ENCODE assay signal across 33 cellular contexts in the genomic region with DNA sequence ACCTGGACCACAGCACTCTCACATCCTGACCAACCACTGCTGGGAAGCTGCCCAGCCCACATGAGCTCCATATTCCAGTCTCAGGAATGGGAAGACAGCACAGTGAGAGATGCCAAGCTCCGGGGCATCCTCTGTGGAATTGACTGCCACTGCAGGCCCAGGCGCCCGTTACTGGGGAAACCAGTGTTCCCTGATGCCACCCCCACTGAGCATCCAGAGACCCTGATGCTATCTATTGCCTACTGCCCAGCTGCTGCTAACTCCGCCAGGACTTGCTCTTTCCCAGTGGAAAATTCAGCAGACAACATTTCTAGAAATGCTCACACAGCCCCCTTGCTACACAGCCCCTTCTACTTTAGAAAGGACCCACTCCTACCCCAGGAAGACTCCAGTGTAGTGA. TPM values are rescaled to one million over a fixed set of nuclear protein-coding genes. Genes with fewer than 3 reads are reported as not detected.
"Had no signal": no experiment of that assay in that cellular context is flagged by ENCODE, and none has a peak within 500 bp of the region (broad histone marks: within the 10 kb centered on the region; RNA-seq: fewer than 3 reads in every experiment).

No MANE protein-coding gene starts in this region.

- H3K4me3 ChIP-seq: body of pancreas, esophagus squamous epithelium, gastroesophageal sphincter, heart right ventricle had no signal

- H3K4me1 Mint-ChIP-seq: activated CD4-positive, alpha-beta T cell treated with anti-CD3 and anti-CD28 coated beads for 36 hours; activated naive CD4-positive, alpha-beta T cell treated with anti-CD3 and anti-CD28 coated beads, Interleukin-2, amount 10 ng/mL, durations not matched to agents 7 days and 5 days; T-helper 17 cell had no signal

- H3K27ac Mint-ChIP-seq: activated CD4-positive, alpha-beta memory T cell treated with anti-CD3 and anti-CD28 coated beads for 36 hours; activated CD4-positive, alpha-beta T cell treated with anti-CD3 and anti-CD28 coated beads for 36 hours; activated CD4-positive, alpha-beta T cell treated with anti-CD3 and anti-CD28 coated beads, Interleukin-2, amount 10 ng/mL, durations not matched to agents 24 days and 14 days; activated CD8-positive, alpha-beta memory T cell treated with anti-CD3 and anti-CD28 coated beads, Interleukin-2, amount 10 ng/mL, durations not matched to agents 7 days and 5 days; activated CD8-positive, alpha-beta T cell treated with anti-CD3 and anti-CD28 coated beads, Interleukin-2, amount 10 ng/mL, durations not matched to agents 7 days and 5 days; activated naive CD4-positive, alpha-beta T cell treated with anti-CD3 and anti-CD28 coated beads, Interleukin-2, amount 10 ng/mL, durations not matched to agents 7 days and 5 days; activated naive CD4-positive, alpha-beta T cell treated with anti-CD3 and anti-CD28 coated beads, Interleukin-2, amount 50 U/mL, for 72 hours; activated naive CD8-positive, alpha-beta T cell treated with anti-CD3 and anti-CD28 coated beads, Interleukin-2, amount 10 ng/mL, durations not matched to agents 7 days and 5 days; activated T-cell treated with anti-CD3 and anti-CD28 coated beads, Interleukin-2, amount 50 U/mL, for 72 hours; effector memory CD8-positive, alpha-beta T cell; T-helper 17 cell; T-helper 2 cell treated with Interferon-gamma antibody and Interleukin-4, amounts not matched to agents 5 μg/mL and 100 μg/mL, for 36 hours had no signal

- H3K9me3 ChIP-seq: body of pancreas, esophagus squamous epithelium, gastroesophageal sphincter, heart right ventricle had no signal

- H3K36me3 Mint-ChIP-seq: activated CD4-positive, alpha-beta memory T cell treated with anti-CD3 and anti-CD28 coated beads for 36 hours; activated CD8-positive, alpha-beta memory T cell treated with anti-CD3 and anti-CD28 coated beads, Interleukin-2, amount 10 ng/mL, durations not matched to agents 7 days and 5 days; activated naive CD4-positive, alpha-beta T cell treated with anti-CD3 and anti-CD28 coated beads, Interleukin-2, amount 10 ng/mL, durations not matched to agents 7 days and 5 days; activated naive CD4-positive, alpha-beta T cell treated with anti-CD3 and anti-CD28 coated beads, Interleukin-2, amount 50 U/mL, for 72 hours; activated naive CD8-positive, alpha-beta T cell treated with anti-CD3 and anti-CD28 coated beads, Interleukin-2, amount 10 ng/mL, durations not matched to agents 7 days and 5 days had no signal

- H3K9me3 Mint-ChIP-seq: activated CD4-positive, alpha-beta memory T cell treated with anti-CD3 and anti-CD28 coated beads for 36 hours; activated CD4-positive, alpha-beta T cell treated with anti-CD3 and anti-CD28 coated beads, Interleukin-2, amount 10 ng/mL, durations not matched to agents 24 days and 14 days; activated naive CD4-positive, alpha-beta T cell treated with anti-CD3 and anti-CD28 coated beads, Interleukin-2, amount 10 ng/mL, durations not matched to agents 7 days and 5 days; activated naive CD4-positive, alpha-beta T cell treated with anti-CD3 and anti-CD28 coated beads, Interleukin-2, amount 50 U/mL, for 72 hours; activated naive CD8-positive, alpha-beta T cell treated with anti-CD3 and anti-CD28 coated beads, Interleukin-2, amount 10 ng/mL, durations not matched to agents 7 days and 5 days; activated T-cell treated with anti-CD3 and anti-CD28 coated beads, Interleukin-2, amount 50 U/mL, for 72 hours; T-helper 2 cell treated with Interferon-gamma antibody and Interleukin-4, amounts not matched to agents 5 μg/mL and 100 μg/mL, for 36 hours had no signal

- H3K27me3 ChIP-seq: body of pancreas had no signal

- H3K27ac ChIP-seq: body of pancreas, epithelial cell of prostate, esophagus squamous epithelium, gastroesophageal sphincter had no signal

- H3K36me3 ChIP-seq: esophagus squamous epithelium, gastroesophageal sphincter, heart right ventricle had no signal

- H3K4me3 Mint-ChIP-seq: activated CD4-positive, alpha-beta memory T cell treated with anti-CD3 and anti-CD28 coated beads for 36 hours; activated CD4-positive, alpha-beta T cell treated with anti-CD3 and anti-CD28 coated beads for 36 hours; activated CD4-positive, alpha-beta T cell treated with anti-CD3 and anti-CD28 coated beads, Interleukin-2, amount 10 ng/mL, durations not matched to agents 24 days and 14 days; activated CD8-positive, alpha-beta memory T cell treated with anti-CD3 and anti-CD28 coated beads, Interleukin-2, amount 10 ng/mL, durations not matched to agents 7 days and 5 days; activated CD8-positive, alpha-beta T cell treated with anti-CD3 and anti-CD28 coated beads, Interleukin-2, amount 10 ng/mL, durations not matched to agents 7 days and 5 days; activated naive CD4-positive, alpha-beta T cell treated with anti-CD3 and anti-CD28 coated beads, Interleukin-2, amount 10 ng/mL, durations not matched to agents 7 days and 5 days; activated naive CD8-positive, alpha-beta T cell treated with anti-CD3 and anti-CD28 coated beads, Interleukin-2, amount 10 ng/mL, durations not matched to agents 7 days and 5 days; activated T-cell treated with anti-CD3 and anti-CD28 coated beads, Interleukin-2, amount 50 U/mL, for 72 hours; effector memory CD8-positive, alpha-beta T cell; T-helper 17 cell; T-helper 2 cell treated with Interferon-gamma antibody and Interleukin-4, amounts not matched to agents 5 μg/mL and 100 μg/mL, for 36 hours had no signal

- ATAC-seq: activated CD4-positive, alpha-beta T cell treated with anti-CD3 and anti-CD28 coated beads for 36 hours; activated CD8-positive, alpha-beta memory T cell treated with anti-CD3 and anti-CD28 coated beads, Interleukin-2, amount 10 ng/mL, durations not matched to agents 7 days and 5 days; activated CD8-positive, alpha-beta T cell treated with anti-CD3 and anti-CD28 coated beads, Interleukin-2, amount 10 ng/mL, durations not matched to agents 7 days and 5 days; activated naive CD4-positive, alpha-beta T cell treated with anti-CD3 and anti-CD28 coated beads, Interleukin-2, amount 50 U/mL, for 72 hours; effector memory CD8-positive, alpha-beta T cell; T-helper 17 cell had no signal

- H3K4me1 ChIP-seq: body of pancreas, gastroesophageal sphincter had no signal

- DNase-seq: activated CD4-positive, CD25-positive, alpha-beta regulatory T cell; activated CD4-positive, CD25-positive, alpha-beta regulatory T cell treated with anti-CD3 and anti-CD28 coated beads, Interleukin-2, amount 50 U/mL, for 72 hours; activated CD8-positive, alpha-beta memory T cell treated with anti-CD3 and anti-CD28 coated beads, Interleukin-2, amount 50 U/mL, for 4 hours; activated gamma-delta T cell; activated naive CD4-positive, alpha-beta T cell; activated naive CD8-positive, alpha-beta T cell treated with anti-CD3 and anti-CD28 coated beads, Interleukin-2, amount 10 ng/mL, durations not matched to agents 7 days and 5 days; activated T-cell treated with anti-CD3 and anti-CD28 coated beads, Interleukin-2, amount 50 U/mL, for 1 hour; amniotic stem cell; cortex of kidney; effector CD4-positive, alpha-beta T cell; effector memory CD8-positive, alpha-beta T cell; esophagus squamous epithelium; T-helper 17 cell; T1000 had no signal

RNA-seq across cellular contexts. Expression of a gene that starts 57.6 kb away (rescaled TPM):
- total RNA-seq: activated CD4-positive, alpha-beta memory T cell treated with anti-CD3 and anti-CD28 coated beads for 36 hours; activated CD4-positive, alpha-beta T cell treated with anti-CD3 and anti-CD28 coated beads for 36 hours; activated CD8-positive, alpha-beta memory T cell treated with anti-CD3 and anti-CD28 coated beads for 36 hours; activated CD8-positive, alpha-beta T cell treated with anti-CD3 and anti-CD28 coated beads, Interleukin-2, amount 10 ng/mL, durations not matched to agents 7 days and 5 days; activated naive CD8-positive, alpha-beta T cell treated with anti-CD3 and anti-CD28 coated beads, Interleukin-2, amount 10 ng/mL, durations not matched to agents 7 days and 5 days; activated T-cell treated with anti-CD3 and anti-CD28 coated beads, Interleukin-2, amount 50 U/mL, for 72 hours; chondrocyte; dermis blood vessel endothelial cell; endothelial cell of umbilical vein; fibroblast of villous mesenchyme; glomerular endothelial cell had no signal
- polyA plus RNA-seq: endothelial cell of umbilical vein had no signal
